8 cellular contexts compared by ENCODE assay signal in genomic region chr4:98994474-98995182, GRCh38. TPM values are rescaled to one million over a fixed set of nuclear protein-coding genes. Genes with fewer than 3 reads are reported as not detected.
DNase-seq lines count a peak whose midpoint lies in the region; ATAC-seq and TF ChIP-seq lines count a peak whose summit lies in the region.

No MANE protein-coding gene starts in this region.

- ATAC-seq in thoracic aorta (ENCODE audit: insufficient number of reproducible peaks, low FRiP score, low read depth) (peak; percentile 4), HG02588 (IDR thresholded peaks at IDR 0.05; ENCODE audit: unreplicated experiment) (no peak)

- H3K36me3 ChIP-seq in thoracic aorta = no peaks in the 10 kb centered on the region

- H3K4me1 ChIP-seq in thoracic aorta (ENCODE audit: control insufficient read depth in 1 of 2, low read depth in 2 of 2) = peaks cover 7 to 8% of the 10 kb centered on the region in 2 donors

- H3K9me3 ChIP-seq in thoracic aorta = no peaks in the 10 kb centered on the region

- DNase-seq in HFF-Myc (ENCODE audit: extremely low read depth, low read depth) = no peak
- peak; percentile 71 for DNase-seq in kidney glomerular epithelial cell (lab: John Stamatoyannopoulos, UW)
- DNase-seq in thoracic aorta (ENCODE audit: low spot score) = no peak
- DNase-seq in activated effector memory CD4-positive, alpha-beta T cell treated with Interleukin-2 at 50 U/mL for 16 hours = no peak
- DNase-seq in mucosa of gallbladder (ENCODE audit: low spot score) = no peak

- H3K27me3 ChIP-seq in thoracic aorta (replicated peaks; ENCODE audit: insufficient read depth) = no peaks in the 10 kb centered on the region

- H3K27ac ChIP-seq in 22Rv1 = peak overlapping the region; percentile 78
- peak overlapping the region; percentile 0 for H3K27ac ChIP-seq in adipose tissue (ENCODE audit: low read depth, low read length)
- H3K27ac ChIP-seq in thoracic aorta = peak overlapping the region; percentile 83 to 90

- H3K4me3 ChIP-seq in HFF-Myc (replicated peaks; ENCODE audit: low read depth, low read length) = peak overlapping the region; percentile 40
- H3K4me3 ChIP-seq in thoracic aorta = peak overlapping the region; percentile 75

- TF ChIP-seq CTCF in 22Rv1 (IDR thresholded peaks at IDR 0.05) = no peak
- no peak for TF ChIP-seq CTCF in HFF-Myc (IDR thresholded peaks at IDR 0.05; ENCODE audit: low read depth, low read length, missing control alignments)
- no peak for TF ChIP-seq CTCF in thoracic aorta (IDR thresholded peaks at IDR 0.05)

- whole genome bisulfite sequencing in adipose tissue, 3 donors = 42 to 48% (median 44%) methylated on average over 17 of the region's 17 CpGs

RNA-seq across cellular contexts. Expression of gene METAP1, which starts 0.9 kb away (rescaled TPM):
- polyA plus RNA-seq in adipose tissue = 10 to 100 TPM; 14.6 to 16.2 (median 15.4) TPM
- total RNA-seq in thoracic aorta = 10 to 100 TPM; 39.7 to 54.9 TPM
- total RNA-seq in mucosa of gallbladder = 39.7 TPM

Comparison
In these comparisons a context has a peak if more than half of its experiments do, and no peak if none do; other contexts are left out.
1. H3K27ac ChIP-seq: peak in every context shown above with its lines; median percentile 86 in thoracic aorta; 78 in 22Rv1; 0 in adipose tissue.